Comparison of ENCODE assay signal across 28 cellular contexts in genomic region chr14:75495882-75496281, GRCh38. TPM values are rescaled to one million over a fixed set of nuclear protein-coding genes. Genes with fewer than 3 reads are reported as not detected.
DNase-seq lines count a peak whose midpoint lies in the region; ATAC-seq, FAIRE-seq and TF ChIP-seq lines count a peak whose summit lies in the region.
"Had no signal": no experiment of that assay in that cellular context is flagged by ENCODE, and none has a peak within 500 bp of the region (broad histone marks: within the 10 kb centered on the region; RNA-seq: fewer than 3 reads in every experiment).

No MANE protein-coding gene starts in this region.

- TF ChIP-seq POLR2A in K562 (conservative IDR thresholded peaks at IDR 0.05): no peak

- BruUV-seq in K562 (replicated peaks; lab: Mats Ljungman, UMichigan): no TSS peak

- 10% methylated on average over 5 of the region's 5 CpGs for WGBS in K562 (ENCODE audit: insufficient coverage, low coverage, missing lambda C conversion rate)

- H2AFZ ChIP-seq in OCI-LY3 (ENCODE audit: low read depth, low read length): no peak overlapping the region
- H2AFZ ChIP-seq in K562 (ENCODE audit: low read depth, low read length): no peak overlapping the region
- H2AFZ ChIP-seq: hepatocyte had no signal

- in situ Hi-C loops in K562 (cut with MboI) (no loop called here), HAP-1 (cut with MboI; ENCODE audit: low sequenced_read_pairs) (no loop called here)

- intact Hi-C loops in K562 (cut with micrococcal nuclease) (no loop called here), left ventricle myocardium superior (cut with micrococcal nuclease) (no loop called here)

- POLR2A ChIA-PET in K562 (lab: Yijun Ruan, JAX): interaction anchor here (0.6 to 0.9 kb wide), 3 partner anchors 31 to 300 kb away, joined by 3 to 4 read pairs (median 4); no protein-coding TSS in a partner anchor

- no peak for FAIRE-seq in K562 (lab: Jason Lieb, UNC)
- FAIRE-seq: small intestine had no signal

- H3K27me3 ChIP-seq in BLaER1 treated with 17β-estradiol and CSF1 and Interleukin-3, amounts not matched to agents 10 nM and 100 nM: no peaks in the 10 kb centered on the region
- H3K27me3 ChIP-seq in OCI-LY3 (ENCODE audit: low read depth, low read length): no peaks in the 10 kb centered on the region
- no peaks in the 10 kb centered on the region for H3K27me3 ChIP-seq in K562 (ENCODE audit: control insufficient read depth in 2 of 2, insufficient read depth in 2 of 2, low read length in 2 of 2)
- no peaks in the 10 kb centered on the region; the same call in 1 of the 2 replicates for H3K27me3 ChIP-seq in HAP-1 (ENCODE audit: low read depth)
- H3K27me3 ChIP-seq: cardiac muscle cell, gastrocnemius medialis, hepatocyte, left lung, SJSA1 had no signal

- no peak for TF ChIP-seq RAD21 in K562 (CRISPR knock-in tag; conservative IDR thresholded peaks at IDR 0.05 in 1 of 2, IDR thresholded peaks at IDR 0.05 in 1 of 2)

- no peaks in the 10 kb centered on the region for H4K20me1 ChIP-seq in BLaER1 treated with 17β-estradiol and CSF1 and Interleukin-3, amounts not matched to agents 10 nM and 100 nM
- no peaks in the 10 kb centered on the region for H4K20me1 ChIP-seq in OCI-LY3 (ENCODE audit: insufficient read depth, low read length)
- H4K20me1 ChIP-seq in K562 (replicated peaks; ENCODE audit: control insufficient read depth, insufficient read depth, low read length): no peaks in the 10 kb centered on the region

- H3K4me3 ChIP-seq in BLaER1 treated with 17β-estradiol and CSF1 and Interleukin-3, amounts not matched to agents 10 nM and 100 nM: no peak overlapping the region
- H3K4me3 ChIP-seq in OCI-LY3 (ENCODE audit: low read length) (peak overlapping the region; percentile 34; the same call in 1 of the 2 replicates), K562 (no peak overlapping the region), HAP-1 (no peak overlapping the region)
- H3K4me3 ChIP-seq: cardiac muscle cell, gastrocnemius medialis, hepatocyte, left lung, SJSA1 had no signal

- H3K4me1 ChIP-seq in BLaER1 treated with 17β-estradiol and CSF1 and Interleukin-3, amounts not matched to agents 10 nM and 100 nM: peaks cover 39 to 58% (median 45%) of the 10 kb centered on the region in 10 experiments
- peaks cover 97% of the 10 kb centered on the region for H3K4me1 ChIP-seq in OCI-LY3 (ENCODE audit: low read length)
- H3K4me1 ChIP-seq in K562 (replicated peaks in 1 of 2; ENCODE audit: control insufficient read depth in 2 of 2, insufficient read depth in 2 of 2, low read length in 2 of 2): peaks cover 0 to 3% of the 10 kb centered on the region in 2 experiments; a peak in 2 of 5 replicates
- H3K4me1 ChIP-seq in HAP-1: no peaks in the 10 kb centered on the region
- H3K4me1 ChIP-seq: left lung, SJSA1 had no signal

- H3K36me3 ChIP-seq in BLaER1 treated with 17β-estradiol and CSF1 and Interleukin-3, amounts not matched to agents 10 nM and 100 nM: no peaks in the 10 kb centered on the region
- H3K36me3 ChIP-seq in OCI-LY3 (replicated peaks; ENCODE audit: low read depth, low read length) (no peaks in the 10 kb centered on the region), K562 (ENCODE audit: control insufficient read depth, insufficient read depth, low read length) (no peaks in the 10 kb centered on the region), HAP-1 (replicated peaks) (no peaks in the 10 kb centered on the region)
- H3K36me3 ChIP-seq: cardiac muscle cell, gastrocnemius medialis, left lung, SJSA1 had no signal

- TF ChIP-seq EP300 in K562 (IDR thresholded peaks at IDR 0.05; ENCODE audit: low read length): no peak

- peak overlapping the region; percentile 40 to 79 (median 62); a peak in 18 of 22 replicates for H3K4me2 ChIP-seq in BLaER1 treated with 17β-estradiol and CSF1 and Interleukin-3, amounts not matched to agents 10 nM and 100 nM
- peak overlapping the region; percentile 91 for H3K4me2 ChIP-seq in OCI-LY3 (ENCODE audit: low read length)
- H3K4me2 ChIP-seq in K562 (ENCODE audit: insufficient read depth, low read length): no peak overlapping the region
- H3K4me2 ChIP-seq: hepatocyte had no signal

- no peak for TF ChIP-seq CTCF in OCI-LY3 (IDR thresholded peaks at IDR 0.05; ENCODE audit: low read depth, low read length)
- TF ChIP-seq CTCF in K562 (IDR thresholded peaks at IDR 0.05 in 2 of 3, conservative IDR thresholded peaks at IDR 0.05 in 1 of 3; ENCODE audit: insufficient read depth in 2 of 3, low read depth in 1 of 3, low read length in 3 of 3): no peak

- peak; percentile 35 for DNase-seq in NCI-H1092 treated with DMSO at 0.1 percent for 48 hours (lab: John Stamatoyannopoulos, UW)
- DNase-seq in NCI-H1092 (lab: John Stamatoyannopoulos, UW): no peak
- DNase-seq in K562 (ENCODE audit: extremely low read depth in 1 of 4, low spot score in 3 of 4): peak in 1 of 4 experiments; percentile 12
- DNase-seq in HAP-1 (ENCODE audit: low spot score in 2 of 2): no peak
- DNase-seq in left ventricle myocardium superior: no peak
- DNase-seq: 8988T; activated naive CD4-positive, alpha-beta T cell treated with anti-CD3 and anti-CD28 coated beads, Interleukin-2, amount 10 ng/mL, durations not matched to agents 7 days and 5 days; activated T-cell treated with anti-CD3 and anti-CD28 coated beads, Interleukin-2, amount 50 U/mL, for 4 hours; CD8-positive, alpha-beta memory T cell; gastrocnemius medialis; GF-D8; H7; immature natural killer cell; left lung; naive thymus-derived CD4-positive, alpha-beta T cell; NCI-H1417 treated with DMSO at 0.1 percent for 48 hours; NCI-H510A treated with DMSO at 0.1 percent for 48 hours; NK-92 treated with Interleukin-12 subunit alpha and Interleukin-12 subunit beta, amount 100 ng/mL, for 24 hours; small intestine; stimulated activated CD4-positive, alpha-beta T cell treated with anti-CD3 and anti-CD28 coated beads, Interleukin-1b, Interleukin-23, amount 100 ng/mL, for 48 hours had no signal

- no peaks in the 10 kb centered on the region for H3K9me1 ChIP-seq in K562 (ENCODE audit: control insufficient read depth, insufficient read depth, low read length)

- ATAC-seq in K562 (no peak), GM18520 (IDR thresholded peaks at IDR 0.05; ENCODE audit: unreplicated experiment) (no peak), left ventricle myocardium superior (no peak)
- ATAC-seq: activated T-cell treated with anti-CD3 and anti-CD28 coated beads, Interleukin-2, amount 50 U/mL, for 4 hours; gastrocnemius medialis; left lung; naive thymus-derived CD4-positive, alpha-beta T cell had no signal

- peaks cover 13% of the 10 kb centered on the region for H3K79me2 ChIP-seq in OCI-LY3 (ENCODE audit: low read length)
- no peaks in the 10 kb centered on the region for H3K79me2 ChIP-seq in K562 (ENCODE audit: control insufficient read depth, insufficient read depth, low read length)
- H3K79me2 ChIP-seq: hepatocyte had no signal

- CTCF ChIA-PET in K562 (lab: Yijun Ruan, JAX; ENCODE audit: low intra/inter-chr PET ratio): no interaction called here

- no peaks in the 10 kb centered on the region for H3K9me3 ChIP-seq in BLaER1 treated with 17β-estradiol and CSF1 and Interleukin-3, amounts not matched to agents 10 nM and 100 nM (replicated peaks in 1 of 11)
- no peaks in the 10 kb centered on the region for H3K9me3 ChIP-seq in OCI-LY3 (ENCODE audit: insufficient read depth, low read length)
- H3K9me3 ChIP-seq in K562 (replicated peaks; ENCODE audit: control insufficient read depth, insufficient read depth, low read depth, low read length): no peaks in the 10 kb centered on the region
- H3K9me3 ChIP-seq in HAP-1: no peaks in the 10 kb centered on the region
- H3K9me3 ChIP-seq: gastrocnemius medialis, left lung, SJSA1 had no signal

- H3K27ac ChIP-seq in BLaER1 treated with 17β-estradiol and CSF1 and Interleukin-3, amounts not matched to agents 10 nM and 100 nM: no peak overlapping the region
- peak overlapping the region; percentile 99 for H3K27ac ChIP-seq in OCI-LY3 (ENCODE audit: low read length)
- no peak overlapping the region for H3K27ac ChIP-seq in K562 (ENCODE audit: extremely low read depth, low read depth, low read length)
- H3K27ac ChIP-seq: cardiac muscle cell, gastrocnemius medialis, hepatocyte, left lung, SJSA1 had no signal

- H3K9ac ChIP-seq in BLaER1 treated with 17β-estradiol and CSF1 and Interleukin-3, amounts not matched to agents 10 nM and 100 nM: no peak overlapping the region
- H3K9ac ChIP-seq in OCI-LY3 (ENCODE audit: low read length): peak overlapping the region; percentile 99
- no peak overlapping the region for H3K9ac ChIP-seq in K562 (ENCODE audit: insufficient read depth in 1 of 2, low read depth in 2 of 2, low read length in 2 of 2)

TF ChIP-seq in K562, 482 proteins besides CTCF, POLR2A, EP300 and RAD21:
- peak; percentile 76 for TF ChIP-seq NFIC (IDR thresholded peaks at IDR 0.05)
- TF ChIP-seq, protein P1, sequence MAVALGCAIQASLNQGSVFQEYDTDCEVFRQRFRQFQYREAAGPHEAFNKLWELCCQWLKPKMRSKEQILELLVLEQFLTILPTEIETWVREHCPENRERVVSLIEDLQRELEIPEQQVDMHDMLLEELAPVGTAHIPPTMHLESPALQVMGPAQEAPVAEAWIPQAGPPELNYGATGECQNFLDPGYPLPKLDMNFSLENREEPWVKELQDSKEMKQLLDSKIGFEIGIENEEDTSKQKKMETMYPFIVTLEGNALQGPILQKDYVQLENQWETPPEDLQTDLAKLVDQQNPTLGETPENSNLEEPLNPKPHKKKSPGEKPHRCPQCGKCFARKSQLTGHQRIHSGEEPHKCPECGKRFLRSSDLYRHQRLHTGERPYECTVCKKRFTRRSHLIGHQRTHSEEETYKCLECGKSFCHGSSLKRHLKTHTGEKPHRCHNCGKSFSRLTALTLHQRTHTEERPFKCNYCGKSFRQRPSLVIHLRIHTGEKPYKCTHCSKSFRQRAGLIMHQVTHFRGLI (CRISPR knock-in tag; IDR thresholded peaks at IDR 0.05): no peak

RNA-seq across cellular contexts. Expression of gene BATF, which starts 26.4 kb away (rescaled TPM):
- total RNA-seq in K562 (2011; cell fraction: chromatin; rRNA removed; ENCODE audit: low replicate concordance): not detected in 2 replicates
- 0.50 TPM in 1 of 2 replicates, not detected in the other for total RNA-seq in K562 (2011; cell fraction: nucleolus; rRNA removed)
- not detected in 2 replicates for total RNA-seq in K562 (2011; cell fraction: nucleoplasm; rRNA removed)
- total RNA-seq in K562 (2014; rRNA removed) (1.0 and 3.4 TPM in 2 replicates), K562 (2014; rRNA removed; fragmentation: Illumina TruSeq; extraction: Trizol) (0.26 TPM in 1 of 2 replicates, not detected in the other), K562 (2015; rRNA removed; fragmentation: Illumina TruSeq; extraction: Trizol) (2.1 and 2.9 TPM in 2 replicates), K562 (2021) (0.31 and 0.49 TPM in 2 replicates), left ventricle myocardium superior (0.74 TPM)
- polyA plus RNA-seq in K562 (2011; rRNA removed) (0.32 TPM in 1 of 2 replicates, not detected in the other), K562 (2014; fragmentation: Illumina TruSeq; extraction: Trizol) (0.55 and 1.1 TPM in 2 replicates), K562 (2014; fragmentation: Nextera tagmentation; extraction: Ambion mirVana) (under 1 TPM; 0.13 to 0.28 TPM), K562 (2014; rRNA removed) (1.0 and 1.3 TPM in 2 replicates)
- polyA plus RNA-seq in K562 (2011; cell fraction: cytosol; rRNA removed): 0.31 and 0.58 TPM in 2 replicates
- not detected in 2 replicates for polyA plus RNA-seq in K562 (2011; cell fraction: nucleus; rRNA removed)
- polyA plus RNA-seq in K562 (2012): 1.8 and 2.3 TPM in 2 replicates
- polyA minus RNA-seq in K562 (2011; rRNA and poly(A)+ RNA removed): not detected in 2 replicates
- not detected in 2 replicates for polyA minus RNA-seq in K562 (2011; cell fraction: cytosol; rRNA and poly(A)+ RNA removed)
- polyA minus RNA-seq in K562 (2011; cell fraction: nucleus; rRNA and poly(A)+ RNA removed): not detected in 2 replicates
- total RNA-seq: cardiac muscle cell, H7, hepatocyte, LHCN-M2, renal cortical epithelial cell, SJSA1 had no signal
- polyA plus RNA-seq: cardiac muscle cell had no signal
